ENCODE assay signal across 19 cellular contexts in genomic region chr12:34350092-34351041, GRCh38.
"Had no signal": no experiment of that assay in that cellular context is flagged by ENCODE, and none has a peak within 500 bp of the region (broad histone marks: within the 10 kb centered on the region; RNA-seq: fewer than 3 reads in every experiment).

No MANE protein-coding gene starts in this region.

- FAIRE-seq: bronchial epithelial cell had no signal

- H3K27ac ChIP-seq: esophagus muscularis mucosa, gastroesophageal sphincter, heart right ventricle, left lung, spleen, thyroid gland had no signal

- H3K4me1 ChIP-seq: esophagus muscularis mucosa, gastroesophageal sphincter, heart right ventricle, left lung, spleen, thyroid gland had no signal

- ATAC-seq: gastroesophageal sphincter; heart right ventricle; left lung; stimulated activated naive B cell treated with anti-CD40 and anti-IgM and Interleukin-4, amounts not matched to agents 10 μg/mL and 1 μg/mL and 100 μg/mL, for 72 hours had no signal

- H3K9me3 ChIP-seq: thyroid gland had no signal

- H3K36me3 Mint-ChIP-seq: activated naive CD8-positive, alpha-beta T cell had no signal

- DNase-seq: activated CD4-positive, alpha-beta T cell treated with anti-CD3 and anti-CD28 coated beads for 1 hour; activated CD4-positive, alpha-beta T cell treated with anti-CD3 and anti-CD28 coated beads, Interleukin-2, amount 50 U/mL, for 4 hours; activated gamma-delta T cell treated with Interleukin-2 at 50 U/mL for 16 hours; cerebellar nuclear complex; cortex of kidney; effector CD8-positive, alpha-beta T cell; heart right ventricle; left lung; midbrain; nucleus accumbens; spleen; stimulated activated naive B cell treated with anti-CD40 and anti-IgM and Interleukin-4, amounts not matched to agents 10 μg/mL and 1 μg/mL and 100 μg/mL, for 72 hours; thyroid gland had no signal

- H3K4me1 Mint-ChIP-seq: nephron; stimulated activated naive B cell treated with anti-CD40 and anti-IgM and Interleukin-4, amounts not matched to agents 10 μg/mL and 1 μg/mL and 100 μg/mL, for 72 hours had no signal

- H3K27me3 ChIP-seq: thyroid gland had no signal

- H3K4me3 ChIP-seq: esophagus muscularis mucosa, gastroesophageal sphincter, heart right ventricle, left lung, spleen, thyroid gland had no signal

- H3K27me3 Mint-ChIP-seq: activated naive CD8-positive, alpha-beta T cell; stimulated activated naive B cell treated with anti-CD40 and anti-IgM and Interleukin-4, amounts not matched to agents 10 μg/mL and 1 μg/mL and 100 μg/mL, for 72 hours had no signal

- H3K27ac Mint-ChIP-seq: activated naive CD8-positive, alpha-beta T cell; activated T-helper 1 cell treated with anti-CD3 and anti-CD28 coated beads, Interleukin-12 subunit alpha, Interleukin-12 subunit beta, Interleukin-2, Interleukin-4 antibody, amounts not matched to agents 30 ng/mL and 10 ng/mL and 1 ng/mL, durations not matched to agents 14 hours and 24 hours and 36 hours; nephron; stimulated activated naive B cell treated with anti-CD40 and anti-IgM and Interleukin-4, amounts not matched to agents 10 μg/mL and 1 μg/mL and 100 μg/mL, for 72 hours had no signal

- H3K4me3 Mint-ChIP-seq: activated naive CD8-positive, alpha-beta T cell; activated T-helper 1 cell treated with anti-CD3 and anti-CD28 coated beads, Interleukin-12 subunit alpha, Interleukin-12 subunit beta, Interleukin-2, Interleukin-4 antibody, amounts not matched to agents 30 ng/mL and 10 ng/mL and 1 ng/mL, durations not matched to agents 14 hours and 24 hours and 36 hours; nephron; stimulated activated naive B cell treated with anti-CD40 and anti-IgM and Interleukin-4, amounts not matched to agents 10 μg/mL and 1 μg/mL and 100 μg/mL, for 72 hours had no signal

- H3K36me3 ChIP-seq: esophagus muscularis mucosa, gastroesophageal sphincter, heart right ventricle, left lung, spleen, thyroid gland had no signal
